ENCODE assay signal across 13 cellular contexts in the genomic region with DNA sequence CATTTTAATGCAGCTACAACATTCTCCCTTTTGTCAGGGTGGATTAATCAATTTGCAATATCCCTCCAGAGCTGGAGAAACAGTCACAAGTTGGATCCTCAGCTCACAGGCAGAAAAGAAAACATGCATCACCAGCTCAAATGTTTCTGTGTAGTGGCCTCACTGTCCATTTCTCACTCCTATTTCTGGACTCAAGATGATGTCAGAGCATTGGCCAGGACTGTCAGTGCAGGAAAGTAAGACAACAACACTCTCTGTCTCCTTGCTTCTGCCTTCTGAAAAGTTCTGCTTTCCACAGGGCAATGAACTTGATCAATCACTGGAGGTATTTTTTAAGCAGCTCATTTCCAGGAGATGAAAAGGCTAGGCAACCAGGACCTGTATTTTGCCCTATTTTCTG. TPM values are rescaled to one million over a fixed set of nuclear protein-coding genes. Genes with fewer than 3 reads are reported as not detected.
A peak's percentile ranks its signal among the peaks of the same experiment; 100 is the strongest.
DNase-seq lines count a peak whose midpoint lies in the region; ATAC-seq, FAIRE-seq and TF ChIP-seq lines count a peak whose summit lies in the region.
"Had no signal": no experiment of that assay in that cellular context is flagged by ENCODE, and none has a peak within 500 bp of the region (broad histone marks: within the 10 kb centered on the region; RNA-seq: fewer than 3 reads in every experiment).

No MANE protein-coding gene starts in this region.

- H3K4me1 ChIP-seq in cardiac muscle cell (ENCODE audit: low read depth) (peaks cover 34% of the 10 kb centered on the region), pancreas (peaks cover 0 to 5% (median 0%) of the 10 kb centered on the region in 3 donors), vagina (peaks cover 46% of the 10 kb centered on the region)

- no peaks in the 10 kb centered on the region for H3K9me3 ChIP-seq in cardiac muscle cell (ENCODE audit: low read depth)
- no peaks in the 10 kb centered on the region for H3K9me3 ChIP-seq in pancreas
- no peaks in the 10 kb centered on the region for H3K9me3 ChIP-seq in vagina
- H3K9me3 ChIP-seq: Caco-2 had no signal

- H3K27ac ChIP-seq in cardiac muscle cell (peak overlapping the region; percentile 62), pancreas (peak overlapping the region in 2 of 4 donors; percentile 9 to 23), vagina (peak overlapping the region; percentile 73)

- TF ChIP-seq POLR2A in vagina (IDR thresholded peaks at IDR 0.05) = no peak

- no peak for TF ChIP-seq CTCF in cardiac muscle cell (IDR thresholded peaks at IDR 0.05; ENCODE audit: low read depth, low read length)
- TF ChIP-seq CTCF in pancreas (IDR thresholded peaks at IDR 0.05) = no peak
- TF ChIP-seq CTCF in vagina (IDR thresholded peaks at IDR 0.05) = no peak

- no peaks in the 10 kb centered on the region for H3K36me3 ChIP-seq in cardiac muscle cell
- H3K36me3 ChIP-seq in pancreas = no peaks in the 10 kb centered on the region
- H3K36me3 ChIP-seq in vagina = no peaks in the 10 kb centered on the region

- H3K9me3 Mint-ChIP-seq in stimulated activated naive CD8-positive, alpha-beta T cell treated with anti-CD3 and anti-CD28 coated beads, Interleukin-15, amount 100 ng/mL, for 72 hours = no peaks in the 10 kb centered on the region

- no peak overlapping the region for H3K4me3 Mint-ChIP-seq in stimulated activated naive CD8-positive, alpha-beta T cell treated with anti-CD3 and anti-CD28 coated beads, Interleukin-15, amount 100 ng/mL, for 72 hours
- H3K4me3 Mint-ChIP-seq: activated CD8-positive, alpha-beta memory T cell treated with anti-CD3 and anti-CD28 coated beads, Interleukin-2, amount 10 ng/mL, durations not matched to agents 7 days and 5 days had no signal

- no peak overlapping the region for H3K4me3 ChIP-seq in cardiac muscle cell
- no peak overlapping the region for H3K4me3 ChIP-seq in pancreas
- H3K4me3 ChIP-seq in vagina = no peak overlapping the region
- H3K4me3 ChIP-seq: skin epidermis had no signal

- peaks cover 21% of the 10 kb centered on the region for H3K4me1 Mint-ChIP-seq in stimulated activated naive CD8-positive, alpha-beta T cell treated with anti-CD3 and anti-CD28 coated beads, Interleukin-15, amount 100 ng/mL, for 72 hours

- H3K27me3 ChIP-seq in cardiac muscle cell (no peaks in the 10 kb centered on the region), pancreas (no peaks in the 10 kb centered on the region), vagina (no peaks in the 10 kb centered on the region)

- ATAC-seq in pancreas (peak in 3 of 4 donors; percentile 26 to 52 (median 48)), GM18868 (IDR thresholded peaks at IDR 0.05; ENCODE audit: unreplicated experiment) (no peak)
- ATAC-seq in stimulated activated naive CD8-positive, alpha-beta T cell treated with anti-CD3 and anti-CD28 coated beads, Interleukin-15, amount 100 ng/mL, for 72 hours = no peak
- ATAC-seq: activated CD8-positive, alpha-beta memory T cell treated with anti-CD3 and anti-CD28 coated beads, Interleukin-2, amount 10 ng/mL, durations not matched to agents 7 days and 5 days; esophagus mucosa had no signal

- no peaks in the 10 kb centered on the region for H3K27me3 Mint-ChIP-seq in stimulated activated naive CD8-positive, alpha-beta T cell treated with anti-CD3 and anti-CD28 coated beads, Interleukin-15, amount 100 ng/mL, for 72 hours

- intact Hi-C loops in pancreas (cut with DNase I) (no loop called here), vagina (cut with DNase I) (no loop called here)

- H3K27ac Mint-ChIP-seq in stimulated activated naive CD8-positive, alpha-beta T cell treated with anti-CD3 and anti-CD28 coated beads, Interleukin-15, amount 100 ng/mL, for 72 hours = peak overlapping the region in 1 of 2 donors; percentile 50
- H3K27ac Mint-ChIP-seq: activated CD8-positive, alpha-beta memory T cell treated with anti-CD3 and anti-CD28 coated beads, Interleukin-2, amount 10 ng/mL, durations not matched to agents 7 days and 5 days had no signal

- DNase-seq in astrocyte of the hippocampus (ENCODE audit: low read depth, low spot score) (peak; percentile 58), cardiac muscle cell (ENCODE audit: low read depth in 1 of 2, low spot score in 1 of 2) (peak in 1 of 2 donors; percentile 45), pancreas (no peak), vagina (ENCODE audit: extremely low spot score in 2 of 2) (no peak)
- DNase-seq in activated effector memory CD4-positive, alpha-beta T cell treated with Interleukin-2 at 50 U/mL for 16 hours = no peak
- no peak for DNase-seq in stimulated activated naive CD8-positive, alpha-beta T cell treated with anti-CD3 and anti-CD28 coated beads, Interleukin-15, amount 100 ng/mL, for 72 hours
- DNase-seq: activated CD8-positive, alpha-beta memory T cell treated with anti-CD3 and anti-CD28 coated beads, Interleukin-2, amount 10 ng/mL, durations not matched to agents 7 days and 5 days; Caco-2; RPMI8226 had no signal

- FAIRE-seq in pancreas (lab: Jason Lieb, UNC) = no peak
- FAIRE-seq: TTC549 had no signal

RNA-seq across cellular contexts. Expression of a gene that starts 8.2 kb away (rescaled TPM):
- total RNA-seq in cardiac muscle cell = 244 and 412 TPM in 2 replicates
- polyA plus RNA-seq in cardiac muscle cell = 252 and 258 TPM in 2 replicates
- 10 to 100 TPM; 19.7 to 53.8 (median 24.8) TPM for total RNA-seq in pancreas
- 1 to 10 TPM; 8.6 to 9.5 TPM for polyA plus RNA-seq in pancreas
- total RNA-seq in vagina = 111 TPM

Comparison
In these comparisons a context has a peak if more than half of its experiments do, and no peak if none do; other contexts are left out.
1. ATAC-seq: peak in pancreas (3 of 4); none in stimulated activated naive CD8-positive, alpha-beta T cell treated with anti-CD3 and anti-CD28 coated beads, Interleukin-15, amount 100 ng/mL, for 72 hours (single experiment) and GM18868 (single experiment).